Comparison of ENCODE assay signal across 25 cellular contexts in the genomic region with DNA sequence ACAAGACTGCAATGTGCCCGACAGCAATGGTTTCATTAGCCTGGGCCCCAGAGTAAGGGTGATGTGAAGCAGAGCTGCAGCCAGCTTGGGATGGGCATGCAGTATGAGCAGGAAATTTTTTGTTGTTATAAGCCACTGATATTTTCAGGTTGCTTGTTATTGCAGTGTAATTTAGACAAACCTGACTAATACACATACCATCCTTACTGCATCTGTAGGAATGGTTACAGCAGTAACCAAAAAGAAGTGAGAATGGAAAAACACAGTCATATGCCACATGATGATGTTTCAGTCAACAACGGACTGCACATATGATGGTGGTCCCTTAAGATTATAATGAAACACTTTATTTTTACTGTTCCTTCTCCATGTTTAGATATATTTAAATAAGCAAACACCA. TPM values are rescaled to one million over a fixed set of nuclear protein-coding genes. Genes with fewer than 3 reads are reported as not detected.
A peak's percentile ranks its signal among the peaks of the same experiment; 100 is the strongest.
DNase-seq lines count a peak whose midpoint lies in the region; ATAC-seq and TF ChIP-seq lines count a peak whose summit lies in the region.
"Had no signal": no experiment of that assay in that cellular context is flagged by ENCODE, and none has a peak within 500 bp of the region (broad histone marks: within the 10 kb centered on the region; RNA-seq: fewer than 3 reads in every experiment).

No MANE protein-coding gene starts in this region.

- H3K4me2 ChIP-seq in fibroblast of lung (ENCODE audit: extremely low read depth, insufficient read depth, low read length): no peak overlapping the region

- H3K4me1 Mint-ChIP-seq in activated T-cell treated with anti-CD3 and anti-CD28 coated beads, Interleukin-2, amount 50 U/mL, for 24 hours (ENCODE audit: low read depth): peaks cover 45% of the 10 kb centered on the region

- peak overlapping the region; percentile 70 for H3K27ac Mint-ChIP-seq in activated T-cell treated with anti-CD3 and anti-CD28 coated beads, Interleukin-2, amount 50 U/mL, for 24 hours
- H3K27ac Mint-ChIP-seq: activated CD4-positive, alpha-beta memory T cell treated with anti-CD3 and anti-CD28 coated beads, Interleukin-2, amount 10 ng/mL, durations not matched to agents 7 days and 5 days; WTC11 had no signal

- ATAC-seq in HG03558 (IDR thresholded peaks at IDR 0.05; ENCODE audit: extremely low read depth, unreplicated experiment): peak; percentile 49
- ATAC-seq: PC-3, Right ventricle myocardium inferior, WTC11 had no signal

- H3K36me3 Mint-ChIP-seq in activated T-cell treated with anti-CD3 and anti-CD28 coated beads, Interleukin-2, amount 50 U/mL, for 24 hours (ENCODE audit: low read depth): peaks cover 18% of the 10 kb centered on the region
- H3K36me3 Mint-ChIP-seq: WTC11 had no signal

- no peak overlapping the region for H3K4me3 Mint-ChIP-seq in activated T-cell treated with anti-CD3 and anti-CD28 coated beads, Interleukin-2, amount 50 U/mL, for 24 hours
- H3K4me3 Mint-ChIP-seq: activated CD4-positive, alpha-beta memory T cell treated with anti-CD3 and anti-CD28 coated beads, Interleukin-2, amount 10 ng/mL, durations not matched to agents 7 days and 5 days; neural crest cell; WTC11 had no signal

- H2AFZ ChIP-seq in fibroblast of lung (ENCODE audit: low read length): no peak overlapping the region

- no peak overlapping the region for H3K9ac ChIP-seq in fibroblast of lung (ENCODE audit: insufficient read depth, low read length)

- H4K20me1 ChIP-seq in fibroblast of lung (ENCODE audit: control insufficient read depth, extremely low read depth, insufficient read depth, low read length): no peaks in the 10 kb centered on the region

- no peaks in the 10 kb centered on the region for H3K27me3 ChIP-seq in fibroblast of lung (ENCODE audit: control insufficient read depth, insufficient read depth, low read length)
- H3K27me3 ChIP-seq: esophagus squamous epithelium, MG63 had no signal

- H3K27ac ChIP-seq in fibroblast of lung (ENCODE audit: insufficient read depth, low read length): no peak overlapping the region
- H3K27ac ChIP-seq: esophagus squamous epithelium had no signal

- H3K79me2 ChIP-seq in fibroblast of lung (ENCODE audit: control insufficient read depth, insufficient read depth, low read length): peaks cover 1% of the 10 kb centered on the region

- H3K4me1 ChIP-seq in fibroblast of lung (ENCODE audit: control insufficient read depth, extremely low read depth, insufficient read depth, low read length): no peaks in the 10 kb centered on the region
- H3K4me1 ChIP-seq: esophagus squamous epithelium had no signal

- no peaks in the 10 kb centered on the region for H3K27me3 Mint-ChIP-seq in activated T-cell treated with anti-CD3 and anti-CD28 coated beads, Interleukin-2, amount 50 U/mL, for 24 hours
- H3K27me3 Mint-ChIP-seq: activated CD4-positive, alpha-beta memory T cell treated with anti-CD3 and anti-CD28 coated beads, Interleukin-2, amount 10 ng/mL, durations not matched to agents 7 days and 5 days had no signal

- no peaks in the 10 kb centered on the region for H3K36me3 ChIP-seq in fibroblast of lung (ENCODE audit: control insufficient read depth, insufficient read depth, low read length)
- H3K36me3 ChIP-seq: esophagus squamous epithelium, HAP-1, MG63 had no signal

- H3K9me3 Mint-ChIP-seq in activated T-cell treated with anti-CD3 and anti-CD28 coated beads, Interleukin-2, amount 50 U/mL, for 24 hours: no peaks in the 10 kb centered on the region
- H3K9me3 Mint-ChIP-seq: activated CD4-positive, alpha-beta memory T cell treated with anti-CD3 and anti-CD28 coated beads, Interleukin-2, amount 10 ng/mL, durations not matched to agents 7 days and 5 days; neural crest cell; WTC11 had no signal

- no peak for TF ChIP-seq CTCF in fibroblast of lung (conservative IDR thresholded peaks at IDR 0.05 in 1 of 2, IDR thresholded peaks at IDR 0.05 in 1 of 2; ENCODE audit: low read depth in 1 of 2, low read length in 2 of 2)

- H3K4me3 ChIP-seq in fibroblast of lung (replicated peaks in 1 of 4; ENCODE audit: control extremely low read depth in 1 of 4, insufficient read depth in 1 of 4, low read depth in 3 of 4, low read length in 4 of 4): no peak overlapping the region
- H3K4me3 ChIP-seq: esophagus squamous epithelium, HAP-1, MG63 had no signal

- DNase-seq in activated T-cell treated with anti-CD3 and anti-CD28 coated beads, Interleukin-2, amount 50 U/mL, for 24 hours: no peak
- no peak for DNase-seq in activated T-cell treated with anti-CD3 and anti-CD28 coated beads, Interleukin-2, amount 50 U/mL, for 1 hour
- DNase-seq in fibroblast of lung (ENCODE audit: low read depth in 2 of 2) (peak; percentile 6 to 31), NCI-H187 (lab: John Stamatoyannopoulos, UW) (no peak), AG20443 (ENCODE audit: low spot score) (no peak), T-helper 9 cell (no peak), NCI-H2171 treated with DMSO at 0.1 percent for 48 hours (lab: John Stamatoyannopoulos, UW) (no peak)
- DNase-seq: activated CD4-positive, alpha-beta memory T cell treated with anti-CD3 and anti-CD28 coated beads, Interleukin-2, amount 10 ng/mL, durations not matched to agents 7 days and 5 days; activated naive CD4-positive, alpha-beta T cell treated with anti-CD3 and anti-CD28 coated beads, Interleukin-2, amount 50 U/mL, for 16 hours; anterior cingulate cortex; DMS53; esophagus squamous epithelium; GDM1; MG63; NCI-H1417; NCI-H2081 treated with DMSO at 0.1 percent for 48 hours; NCI-H82; PC-3; substantia nigra; T1000 had no signal

- no peaks in the 10 kb centered on the region for H3K9me3 ChIP-seq in fibroblast of lung (ENCODE audit: control insufficient read depth, insufficient read depth, low read depth, low read length)
- H3K9me3 ChIP-seq: esophagus squamous epithelium, HAP-1, MG63 had no signal

RNA-seq across cellular contexts. Expression of gene POMP, which starts 8.6 kb away (rescaled TPM):
- 67.7 and 73.4 TPM in 2 replicates for total RNA-seq in fibroblast of lung
- 140 and 149 TPM in 2 replicates for polyA plus RNA-seq in fibroblast of lung
- polyA plus RNA-seq in fibroblast of lung (2012): 197 and 204 TPM in 2 replicates
- polyA minus RNA-seq in fibroblast of lung (ENCODE audit: low replicate concordance): 0.55 and 3.0 TPM in 2 replicates

Comparison
In these comparisons a context has a peak if more than half of its experiments do, and no peak if none do; other contexts are left out.
1. DNase-seq: peak in fibroblast of lung (2 of 2); none in activated T-cell treated with anti-CD3 and anti-CD28 coated beads, Interleukin-2, amount 50 U/mL, for 24 hours (single experiment), activated T-cell treated with anti-CD3 and anti-CD28 coated beads, Interleukin-2, amount 50 U/mL, for 1 hour (single experiment), NCI-H187 (0 of 2), AG20443 (single experiment), T-helper 9 cell (single experiment) and NCI-H2171 treated with DMSO at 0.1 percent for 48 hours (single experiment).